In the genomic region with DNA sequence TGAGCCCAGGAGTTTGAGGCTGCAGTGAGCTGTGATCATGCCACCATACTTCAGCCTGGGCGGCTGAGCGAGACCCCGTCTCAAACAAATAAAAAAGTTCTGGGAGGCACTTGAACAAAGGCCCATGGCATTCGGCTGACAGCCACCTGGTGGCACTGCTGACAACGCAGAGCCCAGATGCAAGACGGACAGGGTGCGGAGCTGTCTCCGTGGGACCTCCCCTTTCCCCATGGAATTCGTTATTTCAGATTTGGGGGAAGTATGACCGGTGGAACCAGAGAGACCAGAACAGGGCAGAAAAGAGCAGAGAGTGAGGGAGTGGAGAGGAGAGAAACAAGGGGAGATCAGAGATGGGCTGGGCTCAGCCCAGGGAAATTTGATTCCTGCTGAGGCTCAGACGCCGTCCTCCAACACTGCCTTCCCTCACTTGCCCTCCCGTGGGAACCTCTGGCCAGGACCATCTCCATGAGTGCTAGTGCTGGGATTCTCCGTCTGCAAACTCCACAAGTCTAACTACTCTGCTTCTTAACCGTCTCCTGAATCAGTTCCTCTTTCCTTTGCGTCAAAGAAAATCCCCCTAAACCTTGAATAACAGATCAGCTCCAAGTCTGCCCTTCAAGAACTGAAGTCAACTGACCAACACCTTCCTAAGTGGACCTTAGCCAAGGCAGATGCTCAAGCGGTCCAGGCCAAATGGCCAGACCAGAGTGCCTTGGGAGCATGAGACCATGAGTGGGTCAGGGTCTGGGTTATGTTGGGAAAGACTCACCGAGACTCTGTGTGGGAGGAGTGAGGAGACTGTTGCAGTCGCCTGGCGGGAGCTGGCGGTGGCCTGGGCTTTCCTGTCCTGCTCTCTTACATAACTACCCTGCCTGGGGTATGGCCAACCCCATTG, we compare ENCODE assay signal across 7 cellular contexts. TPM values are rescaled to one million over a fixed set of nuclear protein-coding genes. Genes with fewer than 3 reads are reported as not detected.
DNase-seq lines count a peak whose midpoint lies in the region; ATAC-seq and TF ChIP-seq lines count a peak whose summit lies in the region.
"Had no signal": no experiment of that assay in that cellular context is flagged by ENCODE, and none has a peak within 500 bp of the region (broad histone marks: within the 10 kb centered on the region; RNA-seq: fewer than 3 reads in every experiment).

No MANE protein-coding gene starts in this region.

- H3K9ac ChIP-seq in smooth muscle cell (ENCODE audit: low read depth) = no peak overlapping the region

- CTCF ChIA-PET in HEK293 (lab: Yijun Ruan, JAX) = interaction anchor here (0.6 to 1.6 kb wide), 6 partner anchors 11 to 71 kb away, joined by 3 to 6 read pairs (median 4); a partner anchor contains a TSS

- peak overlapping the region; percentile 16 for H3K27ac Mint-ChIP-seq in activated naive CD8-positive, alpha-beta T cell treated with anti-CD3 and anti-CD28 coated beads for 36 hours

- no peaks in the 10 kb centered on the region for H3F3A ChIP-seq in smooth muscle cell (ENCODE audit: low read depth)

- H3K4me3 Mint-ChIP-seq in activated naive CD8-positive, alpha-beta T cell treated with anti-CD3 and anti-CD28 coated beads for 36 hours = no peak overlapping the region
- H3K4me3 Mint-ChIP-seq: brain had no signal

- TF ChIP-seq CTCF in HEK293 (tag by site-specific recombination; IDR thresholded peaks at IDR 0.05) = 0 out of 2 replicates have a peak, but pooled peaks have one; percentile 38
- TF ChIP-seq CTCF in neutrophil (IDR thresholded peaks at IDR 0.05) = no peak
- TF ChIP-seq CTCF in smooth muscle cell (IDR thresholded peaks at IDR 0.05; ENCODE audit: borderline replicate concordance, insufficient read depth, poor library complexity, severe bottlenecking) = no peak

- H3K4me3 ChIP-seq in HEK293 (ENCODE audit: low read depth, low read length) = no peak overlapping the region
- H3K4me3 ChIP-seq in neutrophil (ENCODE audit: low read depth in 1 of 2, low read length in 1 of 2) = no peak overlapping the region
- H3K4me3 ChIP-seq in smooth muscle cell = no peak overlapping the region

- POLR2A ChIA-PET in HEK293 (lab: Yijun Ruan, JAX) = interaction anchor here (1.0 to 3.3 kb wide), 4 partner anchors 10 to 40 kb away, joined by 4 to 25 read pairs (median 12); a partner anchor contains a TSS

- peaks cover 38% of the 10 kb centered on the region for H3K4me1 Mint-ChIP-seq in activated naive CD8-positive, alpha-beta T cell treated with anti-CD3 and anti-CD28 coated beads for 36 hours

- no peak overlapping the region for H3K4me2 ChIP-seq in smooth muscle cell

- no peak overlapping the region for H2AFZ ChIP-seq in smooth muscle cell (ENCODE audit: low read depth)

- H3K4me1 ChIP-seq in HEK293 (ENCODE audit: control insufficient read depth, insufficient read depth, low read length) (no peaks in the 10 kb centered on the region; the same call in 1 of the 2 replicates), neutrophil (ENCODE audit: control insufficient read depth in 1 of 2, insufficient read depth in 1 of 2, low read depth in 1 of 2, low read length in 1 of 2) (peaks cover 17 to 18% of the 10 kb centered on the region in 2 experiments), smooth muscle cell (ENCODE audit: low read depth) (no peaks in the 10 kb centered on the region)

- peak overlapping the region; percentile 37; the same call in 1 of the 2 replicates for H3K27ac ChIP-seq in HEK293 (ENCODE audit: extremely low read depth, low read depth, low read length)
- peak overlapping the region; percentile 70 for H3K27ac ChIP-seq in neutrophil
- no peak overlapping the region for H3K27ac ChIP-seq in smooth muscle cell (ENCODE audit: low read depth)

- no peaks in the 10 kb centered on the region for H3K27me3 Mint-ChIP-seq in activated naive CD8-positive, alpha-beta T cell treated with anti-CD3 and anti-CD28 coated beads for 36 hours
- H3K27me3 Mint-ChIP-seq: brain had no signal

- H3K9me3 Mint-ChIP-seq in activated naive CD8-positive, alpha-beta T cell treated with anti-CD3 and anti-CD28 coated beads for 36 hours = no peaks in the 10 kb centered on the region

- H3K9me3 ChIP-seq in HEK293 (ENCODE audit: control insufficient read depth, insufficient read depth, low read depth, low read length) (no peaks in the 10 kb centered on the region), neutrophil (no peaks in the 10 kb centered on the region), smooth muscle cell (replicated peaks; ENCODE audit: low read depth) (no peaks in the 10 kb centered on the region)

- ATAC-seq in HG02852 (IDR thresholded peaks at IDR 0.05; ENCODE audit: unreplicated experiment) = no peak

- 87% methylated on average over 20 of the region's 21 CpGs for WGBS in smooth muscle cell (ENCODE audit: low lambda C conversion rate)

- no peak for DNase-seq in activated naive CD8-positive, alpha-beta T cell treated with anti-CD3 and anti-CD28 coated beads for 36 hours
- DNase-seq in smooth muscle cell (lab: John Stamatoyannopoulos, UW; ENCODE audit: unreplicated experiment) (no peak), HuH-7.5 (ENCODE audit: low spot score) (no peak)

- peaks cover 69% of the 10 kb centered on the region for H4K20me1 ChIP-seq in smooth muscle cell (ENCODE audit: low read depth)

- H3K27me3 ChIP-seq in neutrophil (no peaks in the 10 kb centered on the region), smooth muscle cell (ENCODE audit: low read depth) (no peaks in the 10 kb centered on the region)

- H3K36me3 ChIP-seq in HEK293 (ENCODE audit: control insufficient read depth in 2 of 2, insufficient read depth in 1 of 2, low read length in 2 of 2) (peaks cover 56 to 82% of the 10 kb centered on the region in 2 experiments; a peak in 2 of 3 replicates), neutrophil (peaks cover 36% of the 10 kb centered on the region), smooth muscle cell (ENCODE audit: low read depth) (no peaks in the 10 kb centered on the region)

- H3K36me3 Mint-ChIP-seq in activated naive CD8-positive, alpha-beta T cell treated with anti-CD3 and anti-CD28 coated beads for 36 hours = peaks cover 57% of the 10 kb centered on the region

- peaks cover 27% of the 10 kb centered on the region for H3K79me2 ChIP-seq in smooth muscle cell (ENCODE audit: low read depth)

TF ChIP-seq in HEK293, 187 proteins besides CTCF, POLR2A, EP300 and RAD21:
- TF ChIP-seq, protein P1, sequence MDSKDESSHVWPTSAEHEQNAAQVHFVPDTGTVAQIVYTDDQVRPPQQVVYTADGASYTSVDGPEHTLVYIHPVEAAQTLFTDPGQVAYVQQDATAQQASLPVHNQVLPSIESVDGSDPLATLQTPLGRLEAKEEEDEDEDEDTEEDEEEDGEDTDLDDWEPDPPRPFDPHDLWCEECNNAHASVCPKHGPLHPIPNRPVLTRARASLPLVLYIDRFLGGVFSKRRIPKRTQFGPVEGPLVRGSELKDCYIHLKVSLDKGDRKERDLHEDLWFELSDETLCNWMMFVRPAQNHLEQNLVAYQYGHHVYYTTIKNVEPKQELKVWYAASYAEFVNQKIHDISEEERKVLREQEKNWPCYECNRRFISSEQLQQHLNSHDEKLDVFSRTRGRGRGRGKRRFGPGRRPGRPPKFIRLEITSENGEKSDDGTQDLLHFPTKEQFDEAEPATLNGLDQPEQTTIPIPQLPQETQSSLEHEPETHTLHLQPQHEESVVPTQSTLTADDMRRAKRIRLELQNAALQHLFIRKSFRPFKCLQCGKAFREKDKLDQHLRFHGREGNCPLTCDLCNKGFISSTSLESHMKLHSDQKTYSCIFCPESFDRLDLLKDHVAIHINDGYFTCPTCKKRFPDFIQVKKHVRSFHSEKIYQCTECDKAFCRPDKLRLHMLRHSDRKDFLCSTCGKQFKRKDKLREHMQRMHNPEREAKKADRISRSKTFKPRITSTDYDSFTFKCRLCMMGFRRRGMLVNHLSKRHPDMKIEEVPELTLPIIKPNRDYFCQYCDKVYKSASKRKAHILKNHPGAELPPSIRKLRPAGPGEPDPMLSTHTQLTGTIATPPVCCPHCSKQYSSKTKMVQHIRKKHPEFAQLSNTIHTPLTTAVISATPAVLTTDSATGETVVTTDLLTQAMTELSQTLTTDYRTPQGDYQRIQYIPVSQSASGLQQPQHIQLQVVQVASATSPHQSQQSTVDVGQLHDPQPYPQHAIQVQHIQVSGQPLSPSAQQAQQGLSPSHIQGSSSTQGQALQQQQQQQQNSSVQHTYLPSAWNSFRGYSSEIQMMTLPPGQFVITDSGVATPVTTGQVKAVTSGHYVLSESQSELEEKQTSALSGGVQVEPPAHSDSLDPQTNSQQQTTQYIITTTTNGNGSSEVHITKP (tag by site-specific recombination; IDR thresholded peaks at IDR 0.05) = peak; percentile 36; the same call in 1 of the 2 replicates
- 0 out of 2 replicates have a peak, but pooled peaks have one; percentile 34 for TF ChIP-seq ZNF2 (tag by site-specific recombination; IDR thresholded peaks at IDR 0.05)
- no peak for TF ChIP-seq HOXC10 (CRISPR knock-in tag; IDR thresholded peaks at IDR 0.05)
- TF ChIP-seq ZNF596 (tag by site-specific recombination; IDR thresholded peaks at IDR 0.05) = no peak

RNA-seq across cellular contexts. Expression of a gene that starts 11.9 kb away (rescaled TPM):
- 10 to 100 TPM; 23.4 to 25.4 TPM for total RNA-seq in activated naive CD8-positive, alpha-beta T cell treated with anti-CD3 and anti-CD28 coated beads for 36 hours
- 4.2 and 5.0 TPM in 2 replicates for total RNA-seq in smooth muscle cell
- polyA plus RNA-seq in smooth muscle cell = 10.1 and 14.1 TPM in 2 replicates

RNA-seq across cellular contexts. Expression of a gene that starts 12.2 kb away (rescaled TPM):
- total RNA-seq in activated naive CD8-positive, alpha-beta T cell treated with anti-CD3 and anti-CD28 coated beads for 36 hours = 100 to 1,000 TPM; 164 to 179 TPM
- total RNA-seq in smooth muscle cell = 17.6 and 24.2 TPM in 2 replicates
- polyA plus RNA-seq in smooth muscle cell = 29.5 and 34.2 TPM in 2 replicates

RNA-seq across cellular contexts. Expression of a gene that starts 20.4 kb away (rescaled TPM):
- 1 to 10 TPM; 2.3 to 2.9 TPM for total RNA-seq in activated naive CD8-positive, alpha-beta T cell treated with anti-CD3 and anti-CD28 coated beads for 36 hours
- total RNA-seq in smooth muscle cell = 0.13 TPM in 1 of 2 replicates, not detected in the other
- 0.54 and 1.3 TPM in 2 replicates for polyA plus RNA-seq in smooth muscle cell

RNA-seq across cellular contexts. Expression of a gene that starts 39.6 kb away (rescaled TPM):
- 10 to 100 TPM; 22.6 to 24.0 TPM for total RNA-seq in activated naive CD8-positive, alpha-beta T cell treated with anti-CD3 and anti-CD28 coated beads for 36 hours
- total RNA-seq in smooth muscle cell = 7.1 and 9.2 TPM in 2 replicates
- 41.8 and 45.7 TPM in 2 replicates for polyA plus RNA-seq in smooth muscle cell

RNA-seq across cellular contexts. Expression of a gene that starts 39.9 kb away (rescaled TPM):
- total RNA-seq in activated naive CD8-positive, alpha-beta T cell treated with anti-CD3 and anti-CD28 coated beads for 36 hours = 10 to 100 TPM; 21.0 to 22.7 TPM
- 10.4 and 15.8 TPM in 2 replicates for total RNA-seq in smooth muscle cell
- 60.2 and 72.2 TPM in 2 replicates for polyA plus RNA-seq in smooth muscle cell
